Comparison of ENCODE assay signal across 8 cellular contexts in genomic region chr2:224038049-224038829, GRCh38. TPM values are rescaled to one million over a fixed set of nuclear protein-coding genes. Genes with fewer than 3 reads are reported as not detected.
DNase-seq lines count a peak whose midpoint lies in the region; ATAC-seq and TF ChIP-seq lines count a peak whose summit lies in the region.

No MANE protein-coding gene starts in this region.

- H3K36me3 ChIP-seq in OCI-LY1 (ENCODE audit: insufficient read depth, low read length) (no peaks in the 10 kb centered on the region), rectal smooth muscle tissue (ENCODE audit: control insufficient read depth, insufficient read depth, low read length) (no peaks in the 10 kb centered on the region)

- peaks cover 4% of the 10 kb centered on the region for H3K4me1 ChIP-seq in OCI-LY1 (ENCODE audit: insufficient read depth, low read length, severe bottlenecking)
- no peaks in the 10 kb centered on the region for H3K4me1 ChIP-seq in rectal smooth muscle tissue (ENCODE audit: control insufficient read depth, insufficient read depth, low read length)

- peak overlapping the region; percentile 27; the same call in 1 of the 2 replicates for H3K4me2 ChIP-seq in OCI-LY1 (ENCODE audit: low read length)

- H3K27ac ChIP-seq in OCI-LY1 (ENCODE audit: low read depth, low read length, poor library complexity, severe bottlenecking) (no peak overlapping the region), rectal smooth muscle tissue (ENCODE audit: low read depth, low read length) (no peak overlapping the region)

- peak overlapping the region; percentile 100 for H3K4me3 Mint-ChIP-seq in activated naive CD4-positive, alpha-beta T cell treated with anti-CD3 and anti-CD28 coated beads, Interleukin-2, amount 50 U/mL, for 24 hours

- H3F3A ChIP-seq in OCI-LY1 (ENCODE audit: insufficient read depth, low read length) = no peaks in the 10 kb centered on the region

- H4K20me1 ChIP-seq in OCI-LY1 (ENCODE audit: insufficient read depth, low read length) = no peaks in the 10 kb centered on the region

- H3K27ac Mint-ChIP-seq in activated naive CD4-positive, alpha-beta T cell treated with anti-CD3 and anti-CD28 coated beads, Interleukin-2, amount 50 U/mL, for 24 hours = peak overlapping the region; percentile 85

- no peaks in the 10 kb centered on the region for H3K9me3 ChIP-seq in OCI-LY1 (ENCODE audit: low read length)

- H3K4me1 Mint-ChIP-seq in activated naive CD4-positive, alpha-beta T cell treated with anti-CD3 and anti-CD28 coated beads, Interleukin-2, amount 50 U/mL, for 24 hours = peaks cover 26% of the 10 kb centered on the region

- peaks cover 2% of the 10 kb centered on the region for H3K36me3 Mint-ChIP-seq in activated naive CD4-positive, alpha-beta T cell treated with anti-CD3 and anti-CD28 coated beads, Interleukin-2, amount 50 U/mL, for 24 hours

- peaks cover 6% of the 10 kb centered on the region for H3K27me3 ChIP-seq in OCI-LY1 (ENCODE audit: insufficient read depth, low read length)
- H3K27me3 ChIP-seq in rectal smooth muscle tissue (ENCODE audit: control insufficient read depth, insufficient read depth, low read length) = peaks cover 4% of the 10 kb centered on the region

- intact Hi-C loops in left ventricle myocardium superior (cut with micrococcal nuclease) = no loop called here

- no peak overlapping the region for H2AFZ ChIP-seq in OCI-LY1 (ENCODE audit: low read length)

- H3K9me3 Mint-ChIP-seq in activated naive CD4-positive, alpha-beta T cell treated with anti-CD3 and anti-CD28 coated beads, Interleukin-2, amount 50 U/mL, for 24 hours = no peaks in the 10 kb centered on the region

- no peaks in the 10 kb centered on the region for H3K9me2 ChIP-seq in OCI-LY1 (ENCODE audit: low read depth, low read length)

- ATAC-seq in GM18511 (IDR thresholded peaks at IDR 0.05; ENCODE audit: unreplicated experiment) (peak; percentile 67), HG02981 (IDR thresholded peaks at IDR 0.05; ENCODE audit: unreplicated experiment) (peak; percentile 45), left ventricle myocardium superior (peak; percentile 47)

- H3K9ac ChIP-seq in OCI-LY1 (ENCODE audit: low read length) (no peak overlapping the region), rectal smooth muscle tissue (ENCODE audit: low read length) (no peak overlapping the region)

- H3K4me3 ChIP-seq in OCI-LY1 (ENCODE audit: low read depth, low read length, poor library complexity, severe bottlenecking) = no peak overlapping the region
- H3K4me3 ChIP-seq in rectal smooth muscle tissue (ENCODE audit: low read length) = peak overlapping the region; percentile 59

- H3K79me2 ChIP-seq in OCI-LY1 (ENCODE audit: insufficient read depth, low read length) = no peaks in the 10 kb centered on the region

- H3K27me3 Mint-ChIP-seq in activated naive CD4-positive, alpha-beta T cell treated with anti-CD3 and anti-CD28 coated beads, Interleukin-2, amount 50 U/mL, for 24 hours = peaks cover 8% of the 10 kb centered on the region

- DNase-seq in A172 (ENCODE audit: low spot score) = peak; percentile 27
- DNase-seq in left ventricle myocardium superior = peak; percentile 46
- DNase-seq in central memory CD4-positive, alpha-beta T cell = no peak

- TF ChIP-seq CTCF in OCI-LY1 (IDR thresholded peaks at IDR 0.05; ENCODE audit: low read length) = no peak

RNA-seq across cellular contexts. Expression of gene SERPINE2, which starts 0.8 kb away (rescaled TPM):
- total RNA-seq in A172 (2014; rRNA removed; shearing (Covaris generic)) = 266 and 429 TPM in 2 replicates
- total RNA-seq in left ventricle myocardium superior = 6.0 TPM

Comparison
In these comparisons a context has a peak if more than half of its experiments do, and no peak if none do; other contexts are left out.
1. RNA of gene SERPINE2, which starts 0.8 kb away (total RNA-seq): 266 to 429 TPM in A172; 6.0 TPM in left ventricle myocardium superior (single experiment); every median in the first group is over 10 times any median in the second.
2. Peak in every context shown above with its lines, with median percentiles within 50 percentile points of each other: ATAC-seq.